Comparison of ENCODE assay signal across 1 cellular context in genomic region chr2:181466661-181467576, GRCh38.
TF ChIP-seq lines count a peak whose summit lies in the region.

No MANE protein-coding gene starts in this region.

TF ChIP-seq in GM23338, 12 proteins besides CTCF, POLR2A, EP300 and RAD21 (continued from another document):
- no peak for TF ChIP-seq REST (IDR thresholded peaks at IDR 0.05; ENCODE audit: unreplicated experiment)
- no peak for TF ChIP-seq EZH2 (IDR thresholded peaks at IDR 0.05; ENCODE audit: low read depth, unreplicated experiment)
- no peak for TF ChIP-seq ZNF462 (CRISPR knock-in tag; IDR thresholded peaks at IDR 0.05)
- TF ChIP-seq JUNB (IDR thresholded peaks at IDR 0.05; ENCODE audit: unreplicated experiment): no peak
